25 cellular contexts compared by ENCODE assay signal in the genomic region with DNA sequence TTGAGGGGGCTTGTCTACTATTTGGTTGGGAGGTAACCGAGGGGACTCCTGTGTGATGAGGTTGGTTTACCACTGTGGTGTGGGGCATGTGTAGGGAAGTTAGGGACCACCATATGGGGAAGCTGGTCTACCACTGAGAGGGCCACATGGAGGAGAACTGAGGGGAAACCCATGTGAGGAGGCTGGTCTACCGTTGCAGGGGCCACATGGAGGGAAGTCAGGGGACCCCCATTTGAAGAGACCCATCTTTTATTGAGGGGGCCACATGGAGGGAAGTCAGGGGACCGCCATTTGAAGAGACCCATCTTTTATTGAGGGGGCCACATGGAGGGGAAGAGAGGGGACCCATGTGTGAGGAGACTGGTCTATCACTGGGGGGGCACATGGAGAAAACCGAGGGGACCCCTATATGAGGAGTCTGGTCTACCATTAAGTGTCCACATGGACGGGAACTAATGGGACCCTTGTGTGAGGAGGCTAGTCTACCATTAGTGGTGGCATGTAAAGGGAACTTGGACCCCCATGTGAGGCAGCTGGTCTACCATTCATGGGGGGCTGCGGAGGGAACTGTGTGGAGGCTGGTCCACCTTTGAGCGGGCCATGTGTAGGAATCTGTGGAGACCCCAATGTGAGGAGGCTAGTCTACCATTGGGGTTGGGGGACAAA.
DNase-seq lines count a peak whose midpoint lies in the region; TF ChIP-seq lines count a peak whose summit lies in the region.
"Had no signal": no experiment of that assay in that cellular context is flagged by ENCODE, and none has a peak within 500 bp of the region (broad histone marks: within the 10 kb centered on the region; RNA-seq: fewer than 3 reads in every experiment).

No MANE protein-coding gene starts in this region.

- TF ChIP-seq CTCF in endodermal cell (conservative IDR thresholded peaks at IDR 0.05) (no peak), prostate gland (IDR thresholded peaks at IDR 0.05) (no peak)

- no peaks in the 10 kb centered on the region for H3K36me3 ChIP-seq in endodermal cell (ENCODE audit: control insufficient read depth, insufficient read depth, low read length)
- H3K36me3 ChIP-seq in prostate gland, result no peaks in the 10 kb centered on the region
- H3K36me3 ChIP-seq: WERI-Rb-1 had no signal

- no peaks in the 10 kb centered on the region for H3K36me3 Mint-ChIP-seq in activated CD4-positive, alpha-beta T cell treated with anti-CD3 and anti-CD28 coated beads, Interleukin-2, amount 10 ng/mL, durations not matched to agents 24 days and 14 days (ENCODE audit: low read depth)
- H3K36me3 Mint-ChIP-seq in endodermal cell (ENCODE audit: low read depth), result no peaks in the 10 kb centered on the region
- H3K36me3 Mint-ChIP-seq: mesothelial cell of epicardium had no signal

- H3K9me3 Mint-ChIP-seq in activated CD4-positive, alpha-beta T cell treated with anti-CD3 and anti-CD28 coated beads, Interleukin-2, amount 10 ng/mL, durations not matched to agents 24 days and 14 days, result peaks cover 48% of the 10 kb centered on the region
- H3K9me3 Mint-ChIP-seq in endodermal cell, result peaks cover 15% of the 10 kb centered on the region
- H3K9me3 Mint-ChIP-seq: activated T-cell treated with anti-CD3 and anti-CD28 coated beads, Interleukin-2, amount 50 U/mL, for 4 hours had no signal

- TF ChIP-seq POLR2A in prostate gland (IDR thresholded peaks at IDR 0.05), result no peak

- H3K4me3 ChIP-seq in endodermal cell (ENCODE audit: low read length) (no peak overlapping the region), prostate gland (no peak overlapping the region)
- H3K4me3 ChIP-seq: K562 had no signal

- no peaks in the 10 kb centered on the region for H3K4me1 Mint-ChIP-seq in activated CD4-positive, alpha-beta T cell treated with anti-CD3 and anti-CD28 coated beads, Interleukin-2, amount 10 ng/mL, durations not matched to agents 24 days and 14 days
- peaks cover 2% of the 10 kb centered on the region for H3K4me1 Mint-ChIP-seq in endodermal cell
- H3K4me1 Mint-ChIP-seq: activated naive CD8-positive, alpha-beta T cell treated with anti-CD3 and anti-CD28 coated beads for 36 hours; nephron had no signal

- H3K4me3 Mint-ChIP-seq in activated CD4-positive, alpha-beta T cell treated with anti-CD3 and anti-CD28 coated beads, Interleukin-2, amount 10 ng/mL, durations not matched to agents 24 days and 14 days, result no peak overlapping the region
- no peak overlapping the region for H3K4me3 Mint-ChIP-seq in endodermal cell
- H3K4me3 Mint-ChIP-seq: activated naive CD8-positive, alpha-beta T cell treated with anti-CD3 and anti-CD28 coated beads for 36 hours; activated T-cell treated with anti-CD3 and anti-CD28 coated beads, Interleukin-2, amount 50 U/mL, for 4 hours; CD4-positive, alpha-beta T cell; mesothelial cell of epicardium; nephron had no signal

- 89% methylated on average over 7 of the region's 7 CpGs for WGBS in endodermal cell (ENCODE audit: insufficient coverage in 1 of 2, insufficient read length in 1 of 2), 2 experiments
- 91% methylated on average over 7 of the region's 7 CpGs for whole genome bisulfite sequencing in prostate gland

- DNase-seq in activated CD4-positive, alpha-beta T cell treated with anti-CD3 and anti-CD28 coated beads, Interleukin-2, amount 10 ng/mL, durations not matched to agents 24 days and 14 days, result peak; percentile 41
- DNase-seq in activated CD4-positive, alpha-beta T cell treated with anti-CD3 and anti-CD28 coated beads, Interleukin-2, amount 50 U/mL, for 1 hour, result no peak
- peak; percentile 1 for DNase-seq in H4 (ENCODE audit: low spot score)
- DNase-seq in endodermal cell, result peak; percentile 23
- DNase-seq in prostate gland (ENCODE audit: low spot score), result peak; percentile 1
- no peak for DNase-seq in OCI-M1 (lab: John Stamatoyannopoulos, UW)
- no peak for DNase-seq in NCI-H1048 (lab: John Stamatoyannopoulos, UW)
- no peak for DNase-seq in cerebellar nuclear complex (lab: John Stamatoyannopoulos, UW)
- DNase-seq: 8988T; activated CD4-positive, alpha-beta T cell treated with anti-CD3 and anti-CD28 coated beads, Interleukin-2, amount 50 U/mL, for 48 hours; activated naive CD8-positive, alpha-beta T cell treated with anti-CD3 and anti-CD28 coated beads for 36 hours; activated T-cell treated with anti-CD3 and anti-CD28 coated beads, Interleukin-2, amount 50 U/mL, for 4 hours; DMS153; effector memory CD4-positive, alpha-beta T cell; foreskin keratinocyte; NCI-H1417; NCI-H2081; NCI-H82; SHP77 treated with DMSO at 0.1 percent for 48 hours; T-helper 9 cell; WERI-Rb-1 had no signal

- no peaks in the 10 kb centered on the region for H3K4me1 ChIP-seq in endodermal cell (ENCODE audit: control insufficient read depth, insufficient read depth, low read length)
- H3K4me1 ChIP-seq in prostate gland (replicated peaks), result no peaks in the 10 kb centered on the region
- H3K4me1 ChIP-seq: foreskin keratinocyte had no signal

- H3K27me3 ChIP-seq in endodermal cell (ENCODE audit: control insufficient read depth, insufficient read depth, low read length, poor library complexity, severe bottlenecking) (peaks cover under 1% of the 10 kb centered on the region), prostate gland (replicated peaks; ENCODE audit: insufficient read depth) (no peaks in the 10 kb centered on the region)
- H3K27me3 ChIP-seq: foreskin keratinocyte had no signal

- no peak overlapping the region for H3K27ac ChIP-seq in endodermal cell (ENCODE audit: low read depth, low read length)
- no peak overlapping the region for H3K27ac ChIP-seq in prostate gland
- H3K27ac ChIP-seq: foreskin keratinocyte, WERI-Rb-1 had no signal

- intact Hi-C loops in activated CD4-positive, alpha-beta T cell treated with anti-CD3 and anti-CD28 coated beads, Interleukin-2, amount 10 ng/mL, durations not matched to agents 24 days and 14 days (cut with micrococcal nuclease), result no loop called here
- intact Hi-C loops in prostate gland (cut with DNase I), result no loop called here

- no peak overlapping the region for H3K9ac ChIP-seq in endodermal cell (ENCODE audit: extremely low read depth, low read length, poor library complexity, severe bottlenecking)

- H3K9me3 ChIP-seq in endodermal cell (ENCODE audit: control insufficient read depth, low read length), result no peaks in the 10 kb centered on the region
- no peaks in the 10 kb centered on the region for H3K9me3 ChIP-seq in prostate gland

- H3K27me3 Mint-ChIP-seq in activated CD4-positive, alpha-beta T cell treated with anti-CD3 and anti-CD28 coated beads, Interleukin-2, amount 10 ng/mL, durations not matched to agents 24 days and 14 days, result no peaks in the 10 kb centered on the region
- peaks cover 44% of the 10 kb centered on the region for H3K27me3 Mint-ChIP-seq in endodermal cell (ENCODE audit: insufficient read depth)

- no peak overlapping the region for H3K27ac Mint-ChIP-seq in activated CD4-positive, alpha-beta T cell treated with anti-CD3 and anti-CD28 coated beads, Interleukin-2, amount 10 ng/mL, durations not matched to agents 24 days and 14 days
- H3K27ac Mint-ChIP-seq in endodermal cell, result no peak overlapping the region
- H3K27ac Mint-ChIP-seq: activated naive CD8-positive, alpha-beta T cell treated with anti-CD3 and anti-CD28 coated beads for 36 hours; CD4-positive, alpha-beta T cell; mesothelial cell of epicardium; nephron had no signal

Comparison
In these comparisons a context has a peak if more than half of its experiments do, and no peak if none do; other contexts are left out.
1. DNase-seq: peak in activated CD4-positive, alpha-beta T cell treated with anti-CD3 and anti-CD28 coated beads, Interleukin-2, amount 10 ng/mL, durations not matched to agents 24 days and 14 days (single experiment), H4 (single experiment), endodermal cell (single experiment) and prostate gland (single experiment); none in activated CD4-positive, alpha-beta T cell treated with anti-CD3 and anti-CD28 coated beads, Interleukin-2, amount 50 U/mL, for 1 hour (single experiment), OCI-M1 (single experiment), NCI-H1048 (single experiment) and cerebellar nuclear complex (0 of 2).